In the genomic region with DNA sequence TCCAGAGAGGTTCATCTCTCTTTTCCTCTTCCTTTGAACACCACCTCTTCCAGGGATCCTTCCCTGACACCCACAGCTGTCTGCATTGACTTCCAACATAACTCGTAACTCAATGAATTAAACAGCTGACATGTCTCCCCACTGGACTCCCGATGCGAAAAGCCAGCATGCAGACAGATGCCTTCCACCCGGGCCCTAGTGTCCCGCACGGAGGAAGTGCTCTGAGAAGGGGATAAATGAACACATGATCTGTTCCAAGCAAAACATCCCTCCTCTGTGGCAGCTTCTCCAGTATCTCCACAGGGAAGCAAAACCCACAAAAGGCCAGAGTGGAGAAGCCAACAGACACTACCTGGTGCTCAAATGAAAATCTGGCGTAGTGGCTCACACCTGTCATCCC, we compare ENCODE assay signal across 16 cellular contexts. TPM values are rescaled to one million over a fixed set of nuclear protein-coding genes. Genes with fewer than 3 reads are reported as not detected.
DNase-seq lines count a peak whose midpoint lies in the region; ATAC-seq and TF ChIP-seq lines count a peak whose summit lies in the region.
"Had no signal": no experiment of that assay in that cellular context is flagged by ENCODE, and none has a peak within 500 bp of the region (broad histone marks: within the 10 kb centered on the region; RNA-seq: fewer than 3 reads in every experiment).

No MANE protein-coding gene starts in this region.

- H3K36me3 ChIP-seq in H7 (replicated peaks; ENCODE audit: control insufficient read depth, insufficient read depth, low read length) (peaks cover 10% of the 10 kb centered on the region), colonic mucosa (no peaks in the 10 kb centered on the region), lung (ENCODE audit: control insufficient read depth in 2 of 2, insufficient read depth in 2 of 2, low read length in 2 of 2) (no peaks in the 10 kb centered on the region), upper lobe of right lung (no peaks in the 10 kb centered on the region)

- no peaks in the 10 kb centered on the region for H3K27me3 ChIP-seq in H7 (ENCODE audit: control insufficient read depth, insufficient read depth, low read length)
- no peaks in the 10 kb centered on the region for H3K27me3 ChIP-seq in colonic mucosa
- no peaks in the 10 kb centered on the region for H3K27me3 ChIP-seq in lung (ENCODE audit: control insufficient read depth, insufficient read depth)
- H3K27me3 ChIP-seq in right cardiac atrium (ENCODE audit: control insufficient read depth, insufficient read depth), result no peaks in the 10 kb centered on the region
- H3K27me3 ChIP-seq in upper lobe of right lung, result no peaks in the 10 kb centered on the region
- H3K27me3 ChIP-seq: BE2C had no signal

- H3K9me3 ChIP-seq in colonic mucosa (no peaks in the 10 kb centered on the region), lung (ENCODE audit: control insufficient read depth in 2 of 2, insufficient read depth in 1 of 2, low read length in 1 of 2) (no peaks in the 10 kb centered on the region), right cardiac atrium (ENCODE audit: control insufficient read depth, low read length) (no peaks in the 10 kb centered on the region), upper lobe of right lung (no peaks in the 10 kb centered on the region)
- H3K9me3 ChIP-seq: BE2C had no signal

- TF ChIP-seq CTCF in colonic mucosa (IDR thresholded peaks at IDR 0.05) (no peak), lung (IDR thresholded peaks at IDR 0.05; ENCODE audit: control extremely low read depth, extremely low read depth) (no peak), upper lobe of right lung (IDR thresholded peaks at IDR 0.05) (no peak)

- H3K4me1 ChIP-seq in colonic mucosa (no peaks in the 10 kb centered on the region), lung (ENCODE audit: control insufficient read depth in 2 of 2, insufficient read depth in 2 of 2, low read length in 2 of 2) (peaks cover 0 to 2% of the 10 kb centered on the region in 2 donors), right cardiac atrium (ENCODE audit: control insufficient read depth, insufficient read depth, low read length) (no peaks in the 10 kb centered on the region), upper lobe of right lung (no peaks in the 10 kb centered on the region)
- H3K4me1 ChIP-seq: BE2C had no signal

- WGBS in lung, 2 donors, result 84 to 85% methylated on average over 7 of the region's 7 CpGs
- WGBS in right cardiac atrium, result 57% methylated on average over 7 of the region's 7 CpGs

- intact Hi-C loops in colonic mucosa (cut with DNase I) (no loop called here), right cardiac atrium (cut with DNase I) (no loop called here), upper lobe of right lung (cut with DNase I) (no loop called here)

- H3K27ac ChIP-seq in colonic mucosa (no peak overlapping the region), lung (ENCODE audit: low read depth in 1 of 2, low read length in 1 of 2) (no peak overlapping the region), right cardiac atrium (ENCODE audit: low read length) (no peak overlapping the region), upper lobe of right lung (no peak overlapping the region)
- H3K27ac ChIP-seq: C4-2B had no signal

- no peak for ATAC-seq in lung (ENCODE audit: insufficient read depth, low FRiP score)
- no peak for ATAC-seq in right cardiac atrium
- ATAC-seq in upper lobe of right lung, result no peak

- peak; percentile 8 for DNase-seq in H7
- peak; percentile 10 for DNase-seq in colonic mucosa
- peak; percentile 24 for DNase-seq in lung (ENCODE audit: low spot score)
- DNase-seq in right cardiac atrium, result no peak
- DNase-seq in NCI-H2227 treated with DMSO at 0.1 percent for 48 hours (lab: John Stamatoyannopoulos, UW), result no peak
- no peak for DNase-seq in SK-N-DZ (ENCODE audit: low spot score)
- no peak for DNase-seq in upper lobe of right lung
- DNase-seq: BE2C; CD4-positive, alpha-beta T cell; DMS79 treated with DMSO at 0.1 percent for 48 hours; GF-D8; GOT3; H9 had no signal

- H3K4me3 ChIP-seq in H7 (ENCODE audit: insufficient read depth, low read depth, low read length), result no peak overlapping the region
- no peak overlapping the region for H3K4me3 ChIP-seq in colonic mucosa
- H3K4me3 ChIP-seq in lung, result no peak overlapping the region
- H3K4me3 ChIP-seq in right cardiac atrium (ENCODE audit: low read length), result no peak overlapping the region
- no peak overlapping the region for H3K4me3 ChIP-seq in upper lobe of right lung

- H3K9ac ChIP-seq in colonic mucosa (ENCODE audit: low read depth in 2 of 2, low read length in 2 of 2), result no peak overlapping the region

RNA-seq across cellular contexts. Expression of a gene that starts 28.3 kb away (rescaled TPM):
- total RNA-seq in H7 (2014; rRNA removed; shearing (Covaris generic)), result 26.3 and 31.9 TPM in 2 replicates
- total RNA-seq in colonic mucosa (1 to 10 TPM in 1 of 2 donors, under 1 TPM in 1; 0.79 to 3.2 TPM), lung (under 1 TPM; 0.14 to 0.86 TPM), right cardiac atrium (10 to 100 TPM in 1 of 4 donors, 1 to 10 TPM in 3; 3.6 to 12.1 (median 9.0) TPM), upper lobe of right lung (0.69 TPM)
- polyA plus RNA-seq in lung (under 1 TPM; 0.06 to 0.16 TPM), right cardiac atrium (8.0 TPM)
- polyA plus RNA-seq in SK-N-DZ (2014; cell fraction: cytosol; rRNA removed), result 31.0 and 32.8 TPM in 2 replicates
- 207 and 221 TPM in 2 replicates for polyA plus RNA-seq in SK-N-DZ (2014; cell fraction: nucleus; rRNA removed)
- total RNA-seq: CD4-positive, alpha-beta T cell had no signal

RNA-seq across cellular contexts. Expression of a gene that starts 54.4 kb away (rescaled TPM):
- not detected in 2 replicates for total RNA-seq in H7 (2014; rRNA removed; shearing (Covaris generic))
- total RNA-seq in colonic mucosa (not detected), lung (under 1 TPM; 0.09 to 0.11 TPM), right cardiac atrium (not detected), upper lobe of right lung (not detected)
- polyA plus RNA-seq in lung (not detected), right cardiac atrium (not detected)
- polyA plus RNA-seq in SK-N-DZ (2014; cell fraction: cytosol; rRNA removed), result 0.14 TPM in 1 of 2 replicates, not detected in the other
- 0.10 and 0.88 TPM in 2 replicates for polyA plus RNA-seq in SK-N-DZ (2014; cell fraction: nucleus; rRNA removed)
- total RNA-seq: A172; CD4-positive, alpha-beta T cell; H9; HT-29 had no signal

Comparison
In these comparisons a context has a peak if more than half of its experiments do, and no peak if none do; other contexts are left out.
1. DNase-seq: peak in H7 (single experiment), colonic mucosa (single experiment) and lung (single experiment); none in right cardiac atrium (0 of 3), NCI-H2227 treated with DMSO at 0.1 percent for 48 hours (single experiment), SK-N-DZ (single experiment) and upper lobe of right lung (single experiment).